ENCODE assay signal across 8 cellular contexts in the genomic region with DNA sequence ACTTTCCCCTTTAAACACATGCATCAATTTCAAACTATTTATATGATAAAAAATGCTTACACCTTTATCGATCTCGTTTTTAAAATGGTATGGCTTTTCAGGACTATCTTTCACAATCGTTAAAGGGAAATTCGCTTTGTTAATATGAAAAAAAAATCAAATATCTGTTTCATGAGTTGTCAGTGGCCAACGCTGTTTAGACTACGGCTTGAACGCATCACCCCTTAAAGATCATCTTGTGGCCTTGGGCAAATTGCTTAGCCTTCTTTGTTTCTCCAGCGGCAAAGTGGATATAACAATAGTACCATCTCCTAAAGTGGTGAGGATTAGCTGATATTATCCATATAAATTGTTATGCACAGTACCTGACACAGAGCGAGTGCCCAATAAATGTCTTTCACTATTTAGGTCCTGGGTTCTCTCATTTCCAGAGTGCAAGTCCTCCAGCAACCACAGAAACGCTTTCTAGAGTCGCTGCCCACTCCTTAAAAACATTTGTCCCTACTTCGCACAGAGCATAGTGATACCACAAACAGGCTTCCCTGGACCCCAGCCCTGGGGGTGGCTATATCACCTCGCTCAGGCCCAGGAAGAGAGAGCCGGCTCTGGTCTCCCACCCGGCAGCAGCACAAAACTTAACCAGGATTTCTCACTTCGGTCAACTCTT. TPM values are rescaled to one million over a fixed set of nuclear protein-coding genes. Genes with fewer than 3 reads are reported as not detected.
DNase-seq lines count a peak whose midpoint lies in the region; ATAC-seq and TF ChIP-seq lines count a peak whose summit lies in the region.

No MANE protein-coding gene starts in this region.

- no peak for DNase-seq in adipocyte (ENCODE audit: low read depth)
- no peak for DNase-seq in kidney epithelial cell (ENCODE audit: low read depth)
- DNase-seq in A172 (ENCODE audit: low spot score), result no peak
- DNase-seq in NCI-H146 (lab: John Stamatoyannopoulos, UW), result no peak

- H3K4me3 ChIP-seq in HUES6 (ENCODE audit: low read depth, low read length), result peak overlapping the region; percentile 80
- peak overlapping the region; percentile 89 for H3K4me3 ChIP-seq in adipocyte (ENCODE audit: low read length)
- peak overlapping the region; percentile 95 for H3K4me3 ChIP-seq in kidney epithelial cell (ENCODE audit: low read depth, low read length)
- H3K4me3 ChIP-seq in thymus (ENCODE audit: low read length), result peak overlapping the region; percentile 55

- 56% methylated on average over 16 of the region's 16 CpGs for WGBS in thymus

- H3K9ac ChIP-seq in ES-I3 (ENCODE audit: low read depth, low read length) (peak overlapping the region; percentile 49), HUES6 (ENCODE audit: low read length) (peak overlapping the region; percentile 79), adipocyte (ENCODE audit: low read length) (peak overlapping the region; percentile 83)

- no peaks in the 10 kb centered on the region for H3K36me3 ChIP-seq in ES-I3 (ENCODE audit: insufficient read depth, low read length)
- no peaks in the 10 kb centered on the region for H3K36me3 ChIP-seq in HUES6 (ENCODE audit: control insufficient read depth, insufficient read depth, low read length)
- no peaks in the 10 kb centered on the region for H3K36me3 ChIP-seq in adipocyte (ENCODE audit: control insufficient read depth, insufficient read depth, low read length, severe bottlenecking)
- no peaks in the 10 kb centered on the region for H3K36me3 ChIP-seq in kidney epithelial cell (ENCODE audit: control insufficient read depth, insufficient read depth, low read length)
- no peaks in the 10 kb centered on the region for H3K36me3 ChIP-seq in thymus (ENCODE audit: control insufficient read depth, insufficient read depth)

- ATAC-seq in GM21423 (IDR thresholded peaks at IDR 0.05; ENCODE audit: unreplicated experiment), result no peak

- no peaks in the 10 kb centered on the region for H3K9me3 ChIP-seq in ES-I3 (ENCODE audit: control insufficient read depth, insufficient read depth, low read length)
- no peaks in the 10 kb centered on the region for H3K9me3 ChIP-seq in HUES6 (ENCODE audit: control insufficient read depth, insufficient read depth, low read depth, low read length)
- H3K9me3 ChIP-seq in adipocyte (ENCODE audit: control insufficient read depth, low read length), result no peaks in the 10 kb centered on the region
- no peaks in the 10 kb centered on the region for H3K9me3 ChIP-seq in thymus (ENCODE audit: control insufficient read depth)

- H3K4me1 ChIP-seq in ES-I3 (ENCODE audit: insufficient read depth, low read length) (no peaks in the 10 kb centered on the region; the same call in 1 of the 2 replicates), HUES6 (ENCODE audit: control insufficient read depth, insufficient read depth, low read length) (no peaks in the 10 kb centered on the region), adipocyte (ENCODE audit: control insufficient read depth, insufficient read depth, low read length) (peaks cover 10% of the 10 kb centered on the region), thymus (ENCODE audit: control insufficient read depth, insufficient read depth, low read length) (peaks cover 6% of the 10 kb centered on the region)

- H3K27ac ChIP-seq in HUES6 (ENCODE audit: low read depth, low read length), result no peak overlapping the region
- no peak overlapping the region for H3K27ac ChIP-seq in thymus (ENCODE audit: low read depth)

- TF ChIP-seq CTCF in kidney epithelial cell (IDR thresholded peaks at IDR 0.05; ENCODE audit: insufficient read depth, low read length, poor library complexity, severe bottlenecking), result no peak

- H3K27me3 ChIP-seq in HUES6 (ENCODE audit: control insufficient read depth, insufficient read depth, low read length) (peaks cover 13% of the 10 kb centered on the region), adipocyte (replicated peaks; ENCODE audit: control insufficient read depth, insufficient read depth, low read length) (no peaks in the 10 kb centered on the region), kidney epithelial cell (ENCODE audit: control insufficient read depth, insufficient read depth, low read length) (no peaks in the 10 kb centered on the region), thymus (ENCODE audit: control insufficient read depth, insufficient read depth) (peaks cover 7% of the 10 kb centered on the region)

RNA-seq across cellular contexts. Expression of gene SLC35F2, which starts 0.9 kb away (rescaled TPM):
- 44.8 and 48.1 TPM in 2 replicates for total RNA-seq in kidney epithelial cell
- 9.6 TPM for polyA plus RNA-seq in thymus
- 11.2 and 13.8 TPM in 2 replicates for total RNA-seq in A172 (2014; rRNA removed; shearing (Covaris generic))
